29 cellular contexts compared by ENCODE assay signal in the genomic region with DNA sequence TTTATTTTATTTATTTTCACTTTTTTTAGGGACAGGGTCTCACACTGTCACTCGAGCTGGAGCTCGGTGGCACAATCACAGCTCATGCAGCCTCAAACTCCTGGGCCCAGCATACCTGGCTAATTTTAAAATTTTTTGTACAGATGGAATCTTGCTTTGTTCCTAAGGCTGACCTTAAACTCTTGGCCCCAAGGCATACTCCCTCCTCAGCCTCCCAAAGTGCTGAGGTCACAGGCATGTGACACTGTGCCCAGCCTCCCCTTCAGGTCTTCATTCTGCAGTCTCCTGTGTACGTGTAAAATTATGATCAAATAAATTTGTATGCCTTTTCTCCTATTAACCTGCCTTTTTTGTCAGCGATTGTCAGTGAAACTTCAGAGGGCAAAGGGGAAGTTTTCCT. TPM values are rescaled to one million over a fixed set of nuclear protein-coding genes. Genes with fewer than 3 reads are reported as not detected.
"Had no signal": no experiment of that assay in that cellular context is flagged by ENCODE, and none has a peak within 500 bp of the region (broad histone marks: within the 10 kb centered on the region; RNA-seq: fewer than 3 reads in every experiment).

No MANE protein-coding gene starts in this region.

- H3K36me3 ChIP-seq: left lung, lower lobe of right lung, pancreas, prostate gland, suprapubic skin, thoracic aorta, tibial artery, upper lobe of right lung had no signal

- H3K4me3 Mint-ChIP-seq: immature natural killer cell; naive thymus-derived CD8-positive, alpha-beta T cell; nephron; stimulated activated naive B cell treated with anti-CD40 and anti-IgM and Interleukin-4, amounts not matched to agents 10 μg/mL and 1 μg/mL and 100 μg/mL, for 72 hours; stimulated activated naive CD8-positive, alpha-beta T cell treated with anti-CD3 and anti-CD28 coated beads, Interleukin-15, Interleukin-2, amounts not matched to agents 100 ng/mL and 50 ng/mL, for 24 hours had no signal

- FAIRE-seq: islet of Langerhans, kidney, pancreas, urothelium cell line had no signal

- H3K27me3 ChIP-seq: left lung, pancreas, suprapubic skin, tibial artery, upper lobe of right lung had no signal

- DNase-seq: hypothalamus; immature natural killer cell; kidney; left colon; left lung; lower lobe of right lung; mammary epithelial cell; mesenchymal stem cell; naive thymus-derived CD8-positive, alpha-beta T cell; pancreas; posterior cingulate gyrus; retina; right cardiac atrium; stimulated activated CD4-positive, alpha-beta T cell treated with anti-CD3 and anti-CD28 coated beads, Interleukin-12 subunit alpha, Interleukin-12 subunit beta, amount 100 ng/mL, for 4 hours; stimulated activated CD4-positive, alpha-beta T cell treated with anti-CD3 and anti-CD28 coated beads, Interleukin-15, amount 100 ng/mL, for 24 hours; stimulated activated CD4-positive, alpha-beta T cell treated with anti-CD3 and anti-CD28 coated beads, Interleukin-2, amount 100 ng/mL, for 24 hours; stimulated activated CD4-positive, alpha-beta T cell treated with anti-CD3 and anti-CD28 coated beads, Interleukin-4, amount 100 ng/mL, for 1 hour; stimulated activated naive B cell treated with anti-CD40 and anti-IgM and Interleukin-4, amounts not matched to agents 10 μg/mL and 1 μg/mL and 100 μg/mL, for 72 hours; tibial artery; upper lobe of right lung had no signal

- H3K9me3 Mint-ChIP-seq: naive thymus-derived CD8-positive, alpha-beta T cell; nephron; stimulated activated naive CD8-positive, alpha-beta T cell treated with anti-CD3 and anti-CD28 coated beads, Interleukin-15, Interleukin-2, amounts not matched to agents 100 ng/mL and 50 ng/mL, for 24 hours had no signal

- H3K27ac ChIP-seq: left lung, lower lobe of right lung, pancreas, prostate gland, skin epidermis, suprapubic skin, thoracic aorta, tibial artery, upper lobe of right lung had no signal

- H3K4me1 Mint-ChIP-seq: immature natural killer cell; naive thymus-derived CD8-positive, alpha-beta T cell; nephron had no signal

- H3K4me1 ChIP-seq: lower lobe of right lung, prostate gland, suprapubic skin, tibial artery, upper lobe of right lung had no signal

- H3K36me3 Mint-ChIP-seq: immature natural killer cell; naive thymus-derived CD8-positive, alpha-beta T cell had no signal

- ATAC-seq: left colon; left lung; lower lobe of right lung; naive thymus-derived CD8-positive, alpha-beta T cell; pancreas; sciatic nerve; stimulated activated naive B cell treated with anti-CD40 and anti-IgM and Interleukin-4, amounts not matched to agents 10 μg/mL and 1 μg/mL and 100 μg/mL, for 72 hours; upper lobe of right lung had no signal

- H3K4me3 ChIP-seq: left lung, lower lobe of right lung, pancreas, prostate gland, skin epidermis, suprapubic skin, thoracic aorta, tibial artery, upper lobe of right lung had no signal

- H3K27me3 Mint-ChIP-seq: naive thymus-derived CD8-positive, alpha-beta T cell; stimulated activated naive B cell treated with anti-CD40 and anti-IgM and Interleukin-4, amounts not matched to agents 10 μg/mL and 1 μg/mL and 100 μg/mL, for 72 hours; stimulated activated naive CD8-positive, alpha-beta T cell treated with anti-CD3 and anti-CD28 coated beads, Interleukin-15, Interleukin-2, amounts not matched to agents 100 ng/mL and 50 ng/mL, for 24 hours had no signal

- H3K9me3 ChIP-seq: left lung, lower lobe of right lung, pancreas, prostate gland, suprapubic skin, thoracic aorta, tibial artery, upper lobe of right lung had no signal

- H3K27ac Mint-ChIP-seq: immature natural killer cell; naive thymus-derived CD8-positive, alpha-beta T cell; nephron; stimulated activated naive B cell treated with anti-CD40 and anti-IgM and Interleukin-4, amounts not matched to agents 10 μg/mL and 1 μg/mL and 100 μg/mL, for 72 hours; stimulated activated naive CD8-positive, alpha-beta T cell treated with anti-CD3 and anti-CD28 coated beads, Interleukin-15, Interleukin-2, amounts not matched to agents 100 ng/mL and 50 ng/mL, for 24 hours had no signal

RNA-seq across cellular contexts. Expression of a gene that starts 44.5 kb away (rescaled TPM):
- polyA plus RNA-seq: mammary epithelial cell had no signal
